Comparison of ENCODE assay signal across 8 cellular contexts in the genomic region with DNA sequence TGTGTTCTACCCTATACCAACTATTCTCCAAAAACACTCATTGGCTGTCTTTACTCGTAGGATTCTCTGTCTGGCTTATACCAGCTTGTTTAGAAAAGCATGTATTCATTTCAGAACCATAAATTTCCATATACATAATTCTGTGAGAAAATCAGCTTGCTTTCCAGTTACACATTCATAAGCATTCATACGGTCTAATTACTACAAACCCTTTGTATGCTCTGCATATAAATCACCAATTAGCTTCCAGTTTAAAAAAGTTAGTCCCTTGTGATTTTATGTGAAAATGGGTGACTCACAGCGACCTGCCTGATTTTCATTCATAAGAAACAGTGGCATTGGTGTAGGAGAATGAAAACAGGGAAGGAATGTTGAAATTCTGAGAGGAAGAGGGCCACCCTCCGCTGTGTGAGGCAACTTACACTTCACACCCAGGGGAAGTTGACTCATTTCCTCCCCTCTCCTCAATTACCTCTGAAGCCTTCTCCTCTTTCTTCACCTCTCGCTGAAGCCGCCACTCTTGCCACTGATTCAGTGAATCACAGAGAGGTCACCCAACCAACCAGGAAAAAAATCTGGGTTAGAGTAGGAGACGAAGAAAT.
A peak's percentile ranks its signal among the peaks of the same experiment; 100 is the strongest.
DNase-seq lines count a peak whose midpoint lies in the region; FAIRE-seq and TF ChIP-seq lines count a peak whose summit lies in the region.

No MANE protein-coding gene starts in this region.

- DNase-seq in H54 (ENCODE audit: insufficient read length, low spot score) (peak; percentile 39), endothelial cell (ENCODE audit: low spot score) (no peak), occipital lobe (lab: John Stamatoyannopoulos, UW) (peak; percentile 2), NCI-H1092 (lab: John Stamatoyannopoulos, UW) (no peak), NCI-H526 treated with DMSO at 0.1 percent for 48 hours (lab: John Stamatoyannopoulos, UW) (no peak)
- DNase-seq in NK-92 treated with Interleukin-12 subunit alpha and Interleukin-12 subunit beta, amount 100 ng/mL, for 24 hours (lab: John Stamatoyannopoulos, UW) = no peak
- DNase-seq in stimulated activated naive CD4-positive, alpha-beta T cell treated with Interleukin-2 at 50 U/mL for 16 hours (lab: John Stamatoyannopoulos, UW) = no peak

- H3K27me3 Mint-ChIP-seq in endothelial cell (ENCODE audit: unreplicated experiment) = peaks cover 5% of the 10 kb centered on the region

- H3K36me3 Mint-ChIP-seq in endothelial cell (ENCODE audit: low read depth, unreplicated experiment) = peaks cover 16% of the 10 kb centered on the region

- H3K4me1 Mint-ChIP-seq in endothelial cell (ENCODE audit: unreplicated experiment) = peaks cover 15% of the 10 kb centered on the region

- peak overlapping the region; percentile 74 for H3K27ac Mint-ChIP-seq in endothelial cell (ENCODE audit: unreplicated experiment)

- H3K9me3 Mint-ChIP-seq in endothelial cell (ENCODE audit: unreplicated experiment) = no peaks in the 10 kb centered on the region

- peak; percentile 58 for FAIRE-seq in H54 (lab: Jason Lieb, UNC)

- no peak for TF ChIP-seq POLR2A in H54 (IDR thresholded peaks at IDR 0.05; ENCODE audit: low read depth, low read length)

- H3K4me3 Mint-ChIP-seq in endothelial cell (ENCODE audit: unreplicated experiment) = no peak overlapping the region

- no peak for TF ChIP-seq CTCF in endothelial cell (IDR thresholded peaks at IDR 0.05; ENCODE audit: unreplicated experiment)

TF ChIP-seq in PFSK-1, 5 proteins besides CTCF, POLR2A, EP300 and RAD21:
- TF ChIP-seq SIN3A (IDR thresholded peaks at IDR 0.05; ENCODE audit: borderline replicate concordance, insufficient read depth, low read length) = peak; percentile 95; the same call in 1 of the 2 replicates
- TF ChIP-seq REST (IDR thresholded peaks at IDR 0.05; ENCODE audit: insufficient read depth in 1 of 2, low read depth in 2 of 2, low read length in 2 of 2) = peak in 1 of 2 experiments; percentile 69; a peak in 1 of 4 replicates
- TF ChIP-seq TAF1 (IDR thresholded peaks at IDR 0.05; ENCODE audit: borderline replicate concordance, insufficient read depth, low read length) = peak; percentile 21; the same call in 1 of the 2 replicates
- peak; percentile 58 for TF ChIP-seq POLR2AphosphoS5 (IDR thresholded peaks at IDR 0.05; ENCODE audit: low read depth, low read length)
- TF ChIP-seq FOXP2 (optimal IDR thresholded peaks at IDR 0.05; ENCODE audit: borderline replicate concordance, extremely low read depth, extremely low read length, insufficient read depth) = peak; percentile 30
TF ChIP-seq in PFSK-1: peak in this region for 5.

Comparison
In these comparisons a context has a peak if more than half of its experiments do, and no peak if none do; other contexts are left out.
1. DNase-seq: peak in H54 (single experiment) and occipital lobe (single experiment); none in endothelial cell (single experiment), NCI-H1092 (single experiment), NCI-H526 treated with DMSO at 0.1 percent for 48 hours (single experiment), NK-92 treated with Interleukin-12 subunit alpha and Interleukin-12 subunit beta, amount 100 ng/mL, for 24 hours (single experiment) and stimulated activated naive CD4-positive, alpha-beta T cell treated with Interleukin-2 at 50 U/mL for 16 hours (single experiment).